Comparison of ENCODE assay signal across 2 cellular contexts in the genomic region with DNA sequence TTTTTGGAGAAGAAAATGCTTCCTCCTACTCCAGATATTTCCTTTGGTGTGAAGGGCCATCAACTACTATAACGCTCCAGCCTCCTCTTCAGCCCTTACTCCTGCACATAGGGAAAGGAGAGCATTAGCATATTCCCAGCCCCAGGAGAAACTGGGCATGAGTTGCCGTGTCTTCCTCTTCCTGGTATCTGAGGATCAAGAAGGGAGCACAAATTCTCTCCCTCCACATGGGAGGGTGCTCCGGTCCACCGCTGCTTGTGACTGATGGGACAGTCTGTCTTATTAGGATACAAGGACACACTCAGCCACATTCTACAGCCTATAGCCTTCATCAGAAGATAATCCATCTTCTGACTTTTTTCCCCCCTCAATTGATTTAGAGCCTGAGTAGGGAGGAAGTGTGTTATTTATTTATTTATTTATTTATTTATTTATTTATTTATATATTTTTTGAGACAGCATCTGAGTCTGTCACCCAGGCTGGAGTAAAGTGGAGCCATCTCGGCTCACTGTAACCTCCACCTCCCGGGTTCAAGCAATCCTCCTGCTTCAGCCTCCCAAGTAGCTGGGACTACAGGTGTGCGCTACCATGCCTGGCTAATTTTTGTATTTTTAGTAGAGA.
A peak's percentile ranks its signal among the peaks of the same experiment; 100 is the strongest.
TF ChIP-seq lines count a peak whose summit lies in the region.

No MANE protein-coding gene starts in this region.

TF ChIP-seq in A549, 52 proteins besides CTCF, POLR2A, EP300 and RAD21:
- TF ChIP-seq POLR2AphosphoS2 (conservative IDR thresholded peaks at IDR 0.05; ENCODE audit: low read length) = no peak
- peak; percentile 98 for TF ChIP-seq ZC3H11A (IDR thresholded peaks at IDR 0.05)

TF ChIP-seq in IMR-90, 13 proteins besides CTCF, POLR2A, EP300 and RAD21:
- TF ChIP-seq BHLHE40 (IDR thresholded peaks at IDR 0.05; ENCODE audit: low read depth, low read length) (no peak), MXI1 (IDR thresholded peaks at IDR 0.05; ENCODE audit: borderline replicate concordance, low read depth, low read length) (no peak), RCOR1 (IDR thresholded peaks at IDR 0.05; ENCODE audit: insufficient replicate concordance, low read length) (no peak), RFX5 (IDR thresholded peaks at IDR 0.05; ENCODE audit: low read depth, low read length) (no peak), ELK1 (IDR thresholded peaks at IDR 0.05; ENCODE audit: borderline replicate concordance, low read depth, low read length) (no peak), FOS (IDR thresholded peaks at IDR 0.05; ENCODE audit: low read depth, low read length) (no peak), CHD1 (IDR thresholded peaks at IDR 0.05; ENCODE audit: low read depth, low read length) (no peak), MAZ (IDR thresholded peaks at IDR 0.05; ENCODE audit: borderline replicate concordance, low read depth, low read length) (no peak), SMC3 (IDR thresholded peaks at IDR 0.05; ENCODE audit: low read depth, low read length) (no peak), CEBPB (IDR thresholded peaks at IDR 0.05; ENCODE audit: low read depth, low read length) (no peak), NFE2L2 (IDR thresholded peaks at IDR 0.05; ENCODE audit: low read depth, low read length) (no peak), MAFK (IDR thresholded peaks at IDR 0.05; ENCODE audit: low read depth, low read length) (no peak)
- TF ChIP-seq, protein P1, sequence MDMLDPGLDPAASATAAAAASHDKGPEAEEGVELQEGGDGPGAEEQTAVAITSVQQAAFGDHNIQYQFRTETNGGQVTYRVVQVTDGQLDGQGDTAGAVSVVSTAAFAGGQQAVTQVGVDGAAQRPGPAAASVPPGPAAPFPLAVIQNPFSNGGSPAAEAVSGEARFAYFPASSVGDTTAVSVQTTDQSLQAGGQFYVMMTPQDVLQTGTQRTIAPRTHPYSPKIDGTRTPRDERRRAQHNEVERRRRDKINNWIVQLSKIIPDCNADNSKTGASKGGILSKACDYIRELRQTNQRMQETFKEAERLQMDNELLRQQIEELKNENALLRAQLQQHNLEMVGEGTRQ (IDR thresholded peaks at IDR 0.05; ENCODE audit: low read depth, low read length) = no peak
TF ChIP-seq in IMR-90: peak in this region for 0.
